32 cellular contexts compared by ENCODE assay signal in genomic region chr7:156505876-156506275, GRCh38.
"Had no signal": no experiment of that assay in that cellular context is flagged by ENCODE, and none has a peak within 500 bp of the region (broad histone marks: within the 10 kb centered on the region; RNA-seq: fewer than 3 reads in every experiment).

No MANE protein-coding gene starts in this region.

- FAIRE-seq: bronchial epithelial cell had no signal

- H3K27ac ChIP-seq: ascending aorta, cardiac muscle cell, WERI-Rb-1 had no signal

- DNase-seq: activated CD4-positive, alpha-beta memory T cell treated with anti-CD3 and anti-CD28 coated beads, Interleukin-2, amount 10 ng/mL, durations not matched to agents 7 days and 5 days; activated CD4-positive, alpha-beta T cell treated with anti-CD3 and anti-CD28 coated beads for 1 hour; activated CD4-positive, alpha-beta T cell treated with anti-CD3 and anti-CD28 coated beads for 36 hours; activated CD4-positive, alpha-beta T cell treated with anti-CD3 and anti-CD28 coated beads for 48 hours; activated CD4-positive, alpha-beta T cell treated with anti-CD3 and anti-CD28 coated beads, Interleukin-2, amount 10 ng/mL, durations not matched to agents 7 days and 5 days; activated CD4-positive, alpha-beta T cell treated with anti-CD3 and anti-CD28 coated beads, Interleukin-2, amount 50 U/mL, for 48 hours; activated CD4-positive, CD25-positive, alpha-beta regulatory T cell; activated CD8-positive, alpha-beta memory T cell treated with anti-CD3 and anti-CD28 coated beads for 24 hours; activated CD8-positive, alpha-beta memory T cell treated with anti-CD3 and anti-CD28 coated beads, Interleukin-2, amount 10 ng/mL, durations not matched to agents 7 days and 5 days; activated CD8-positive, alpha-beta memory T cell treated with anti-CD3 and anti-CD28 coated beads, Interleukin-2, amount 50 U/mL, for 48 hours; activated CD8-positive, alpha-beta T cell treated with anti-CD3 and anti-CD28 coated beads, Interleukin-2, amount 10 ng/mL, durations not matched to agents 7 days and 5 days; activated effector memory CD4-positive, alpha-beta T cell treated with Interleukin-2 at 50 U/mL for 16 hours; activated gamma-delta T cell; activated naive CD4-positive, alpha-beta T cell treated with anti-CD3 and anti-CD28 coated beads, Interleukin-2, amount 10 ng/mL, durations not matched to agents 7 days and 5 days; activated naive CD4-positive, alpha-beta T cell treated with Interleukin-2 at 50 U/mL for 16 hours; activated naive CD8-positive, alpha-beta T cell treated with anti-CD3 and anti-CD28 coated beads, Interleukin-2, amount 10 ng/mL, durations not matched to agents 7 days and 5 days; activated naive CD8-positive, alpha-beta T cell treated with anti-CD3 and anti-CD28 coated beads, Interleukin-2, amount 50 U/mL, for 24 hours; activated T-cell treated with anti-CD3 and anti-CD28 coated beads, Interleukin-2, amount 50 U/mL, for 24 hours; activated T-cell treated with anti-CD3 and anti-CD28 coated beads, Interleukin-2, amount 50 U/mL, for 48 hours; amygdala; anterior cingulate cortex; caudate nucleus; cerebellar nuclear complex; T-cell; T-helper 17 cell; T1000; WERI-Rb-1 had no signal

- H3K27me3 ChIP-seq: ascending aorta, cardiac muscle cell had no signal

- H3K36me3 ChIP-seq: ascending aorta, cardiac muscle cell, WERI-Rb-1 had no signal

- H3K4me1 ChIP-seq: ascending aorta had no signal

- H3K4me3 ChIP-seq: ascending aorta, cardiac muscle cell had no signal

- ATAC-seq: activated CD4-positive, alpha-beta T cell treated with anti-CD3 and anti-CD28 coated beads for 36 hours; activated CD4-positive, CD25-positive, alpha-beta regulatory T cell treated with anti-CD3 and anti-CD28 coated beads, Interleukin-2, amount 50 U/mL, for 24 hours; activated CD8-positive, alpha-beta memory T cell treated with anti-CD3 and anti-CD28 coated beads, Interleukin-2, amount 10 ng/mL, durations not matched to agents 7 days and 5 days; activated CD8-positive, alpha-beta T cell treated with anti-CD3 and anti-CD28 coated beads, Interleukin-2, amount 10 ng/mL, durations not matched to agents 7 days and 5 days; activated naive CD8-positive, alpha-beta T cell treated with anti-CD3 and anti-CD28 coated beads, Interleukin-2, amount 50 U/mL, for 24 hours; T-cell; T-helper 17 cell; WTC11 had no signal
